33 cellular contexts compared by ENCODE assay signal in genomic region chr3:156941311-156941710, GRCh38.
"Had no signal": no experiment of that assay in that cellular context is flagged by ENCODE, and none has a peak within 500 bp of the region (broad histone marks: within the 10 kb centered on the region; RNA-seq: fewer than 3 reads in every experiment).

No MANE protein-coding gene starts in this region.

- H3K27me3 ChIP-seq: adrenal gland, body of pancreas, cardiac muscle cell, colonic mucosa, esophagus squamous epithelium, gastroesophageal sphincter had no signal

- H3K4me1 ChIP-seq: adrenal gland, body of pancreas, colonic mucosa, esophagus squamous epithelium, gastroesophageal sphincter had no signal

- FAIRE-seq: endometrium, endothelial cell of umbilical vein, TTC549 had no signal

- ATAC-seq: activated CD4-positive, alpha-beta T cell treated with anti-CD3 and anti-CD28 coated beads for 36 hours; activated CD4-positive, CD25-positive, alpha-beta regulatory T cell treated with anti-CD3 and anti-CD28 coated beads, Interleukin-2, amount 50 U/mL, for 24 hours; activated CD8-positive, alpha-beta memory T cell treated with anti-CD3 and anti-CD28 coated beads, Interleukin-2, amount 10 ng/mL, durations not matched to agents 7 days and 5 days; activated CD8-positive, alpha-beta T cell treated with anti-CD3 and anti-CD28 coated beads, Interleukin-2, amount 10 ng/mL, durations not matched to agents 7 days and 5 days; activated naive CD8-positive, alpha-beta T cell treated with anti-CD3 and anti-CD28 coated beads, Interleukin-2, amount 50 U/mL, for 24 hours; body of pancreas; gastroesophageal sphincter had no signal

- H3K4me3 ChIP-seq: adrenal gland, body of pancreas, cardiac muscle cell, colonic mucosa, esophagus squamous epithelium, gastroesophageal sphincter had no signal

- H3K9me3 ChIP-seq: adrenal gland, body of pancreas, colonic mucosa, esophagus squamous epithelium, gastroesophageal sphincter had no signal

- H3K36me3 ChIP-seq: adrenal gland, cardiac muscle cell, colonic mucosa, esophagus squamous epithelium, gastroesophageal sphincter had no signal

- DNase-seq: activated B cell treated with CpG ODN at 0.5 μM for 24 hours; activated CD4-positive, alpha-beta memory T cell treated with anti-CD3 and anti-CD28 coated beads for 36 hours; activated CD4-positive, alpha-beta T cell treated with anti-CD3 and anti-CD28 coated beads for 36 hours; activated CD4-positive, alpha-beta T cell treated with anti-CD3 and anti-CD28 coated beads, Interleukin-2, amount 10 ng/mL, durations not matched to agents 24 days and 14 days; activated CD8-positive, alpha-beta memory T cell treated with anti-CD3 and anti-CD28 coated beads, Interleukin-2, amount 10 ng/mL, durations not matched to agents 7 days and 5 days; activated CD8-positive, alpha-beta memory T cell treated with anti-CD3 and anti-CD28 coated beads, Interleukin-2, amount 50 U/mL, for 4 hours; activated CD8-positive, alpha-beta T cell treated with anti-CD3 and anti-CD28 coated beads, Interleukin-2, amount 10 ng/mL, durations not matched to agents 7 days and 5 days; activated effector memory CD4-positive, alpha-beta T cell treated with anti-CD3 and anti-CD28 coated beads, Interleukin-2, amount 50 U/mL, for 16 hours; activated naive CD4-positive, alpha-beta T cell treated with anti-CD3 and anti-CD28 coated beads for 36 hours; activated naive CD8-positive, alpha-beta T cell treated with anti-CD3 and anti-CD28 coated beads for 36 hours; activated naive CD8-positive, alpha-beta T cell treated with anti-CD3 and anti-CD28 coated beads, Interleukin-2, amount 50 U/mL, for 24 hours; activated T-cell treated with anti-CD3 and anti-CD28 coated beads, Interleukin-2, amount 50 U/mL, for 1 hour; activated T-cell treated with anti-CD3 and anti-CD28 coated beads, Interleukin-2, amount 50 U/mL, for 48 hours; adrenal gland; amygdala; aorta; body of pancreas; central memory CD4-positive, alpha-beta T cell; cerebellar nuclear complex; colonic mucosa; effector CD8-positive, alpha-beta T cell; esophagus squamous epithelium; foreskin melanocyte; head of caudate nucleus; T-helper 2 cell had no signal

- H3K27ac ChIP-seq: adrenal gland, body of pancreas, cardiac muscle cell, colonic mucosa, epithelial cell of prostate, esophagus squamous epithelium, gastroesophageal sphincter, VCaP had no signal
